1 cellular context compared by ENCODE assay signal in genomic region chr7:75729851-75730274, GRCh38.
TF ChIP-seq lines count a peak whose summit lies in the region.

No MANE protein-coding gene starts in this region.

TF ChIP-seq in GM12878, 131 proteins besides CTCF, POLR2A, EP300 and RAD21:
- TF ChIP-seq STAT3 (IDR thresholded peaks at IDR 0.05; ENCODE audit: low read depth, low read length) = no peak
- TF ChIP-seq FOXK2 (IDR thresholded peaks at IDR 0.05) = no peak
- peak; percentile 25 to 38; a peak in 2 of 4 replicates for TF ChIP-seq IKZF2 (IDR thresholded peaks at IDR 0.05)
- no peak for TF ChIP-seq SKIL (IDR thresholded peaks at IDR 0.05; ENCODE audit: low read depth, poor library complexity, severe bottlenecking)
- no peak for TF ChIP-seq MXI1 (IDR thresholded peaks at IDR 0.05; ENCODE audit: low read depth, low read length)
- TF ChIP-seq HDAC6 (IDR thresholded peaks at IDR 0.05; ENCODE audit: unreplicated experiment) = no peak
- TF ChIP-seq SPI1 (IDR thresholded peaks at IDR 0.05; ENCODE audit: borderline replicate concordance, insufficient read depth, low read depth, low read length) = peak; percentile 42; the same call in 1 of the 2 replicates
